8 cellular contexts compared by ENCODE assay signal in genomic region chr7:135169936-135170222, GRCh38. TPM values are rescaled to one million over a fixed set of nuclear protein-coding genes. Genes with fewer than 3 reads are reported as not detected.
DNase-seq lines count a peak whose midpoint lies in the region; ATAC-seq and TF ChIP-seq lines count a peak whose summit lies in the region.

No MANE protein-coding gene starts in this region.

- H3K27me3 ChIP-seq in gastrocnemius medialis, result no peaks in the 10 kb centered on the region

- peak overlapping the region; percentile 96 for H3K9ac ChIP-seq in SK-N-MC (ENCODE audit: insufficient read length)

- H3K9me3 ChIP-seq in SK-N-MC (ENCODE audit: low read depth, low read length) (no peaks in the 10 kb centered on the region), gastrocnemius medialis (no peaks in the 10 kb centered on the region)

- peaks cover 35% of the 10 kb centered on the region for H3K36me3 ChIP-seq in SK-N-MC (ENCODE audit: insufficient read depth, low read length)
- H3K36me3 ChIP-seq in gastrocnemius medialis, result peaks cover 0 to 24% of the 10 kb centered on the region in 2 donors

- no peak for TF ChIP-seq POLR2A in gastrocnemius medialis (IDR thresholded peaks at IDR 0.05)

- TF ChIP-seq CTCF in 22Rv1 (IDR thresholded peaks at IDR 0.05) (no peak), gastrocnemius medialis (IDR thresholded peaks at IDR 0.05 in 4 of 5, conservative IDR thresholded peaks at IDR 0.05 in 1 of 5) (no peak), GM13976 (IDR thresholded peaks at IDR 0.05; ENCODE audit: borderline replicate concordance, control extremely low read depth, extremely low read depth, insufficient read depth, missing control alignments) (no peak)

- DNase-seq in SK-N-MC (ENCODE audit: low read depth, low spot score), result no peak
- peak; percentile 30 for DNase-seq in fibroblast of peridontal ligament (ENCODE audit: extremely low read depth)
- no peak for DNase-seq in gastrocnemius medialis
- no peak for DNase-seq in hippocampal formation (lab: John Stamatoyannopoulos, UW)
- DNase-seq in anterior cingulate cortex (lab: John Stamatoyannopoulos, UW), result no peak
- DNase-seq in GM13976 (ENCODE audit: low spot score), result no peak

- ATAC-seq in GM21576 (IDR thresholded peaks at IDR 0.05; ENCODE audit: unreplicated experiment), result peak; percentile 9
- peak; percentile 0 to 3 for ATAC-seq in gastrocnemius medialis

- H3K4me3 ChIP-seq in SK-N-MC, result peak overlapping the region; percentile 93
- H3K4me3 ChIP-seq in gastrocnemius medialis, result peak overlapping the region; percentile 63 to 85 (median 72)

- H3K4me1 ChIP-seq in gastrocnemius medialis, result peaks cover 59 to 65% of the 10 kb centered on the region in 2 donors

- H3K27ac ChIP-seq in 22Rv1 (peak overlapping the region; percentile 97), SK-N-MC (peak overlapping the region; percentile 94), gastrocnemius medialis (peak overlapping the region; percentile 93 to 97 (median 96))

- intact Hi-C loops in gastrocnemius medialis (cut with DNase I; ENCODE audit: low total_unique reads), result loop anchor here (1.0 to 5.0 kb wide), 5 partner anchors 23 to 638 kb away; partner anchors contain the start of genes AGBL3 and WDR91

- in situ Hi-C loops in gastrocnemius medialis (cut with MboI; ENCODE audit: low sequenced_read_pairs in 4 of 4) (no loop called here), GM13976 (cut with MboI; ENCODE audit: low sequenced_read_pairs, unreplicated experiment) (loop anchor here (5.0 kb wide), 1 partner anchor 178 kb away; no protein-coding TSS in a partner anchor)

RNA-seq across cellular contexts. Expression of gene CYREN, which starts 0.6 kb away (rescaled TPM):
- 10 to 100 TPM; 11.8 to 51.5 (median 20.4) TPM for total RNA-seq in gastrocnemius medialis

RNA-seq across cellular contexts. Expression of gene TMEM140, which starts 22.0 kb away (rescaled TPM):
- total RNA-seq in gastrocnemius medialis, result 100 to 1,000 TPM; 116 to 179 (median 145) TPM

RNA-seq across cellular contexts. Expression of gene WDR91, which starts 41.4 kb away (rescaled TPM):
- total RNA-seq in gastrocnemius medialis, result 1 to 10 TPM; 3.6 to 8.0 (median 6.4) TPM
